Comparison of ENCODE assay signal across 8 cellular contexts in the genomic region with DNA sequence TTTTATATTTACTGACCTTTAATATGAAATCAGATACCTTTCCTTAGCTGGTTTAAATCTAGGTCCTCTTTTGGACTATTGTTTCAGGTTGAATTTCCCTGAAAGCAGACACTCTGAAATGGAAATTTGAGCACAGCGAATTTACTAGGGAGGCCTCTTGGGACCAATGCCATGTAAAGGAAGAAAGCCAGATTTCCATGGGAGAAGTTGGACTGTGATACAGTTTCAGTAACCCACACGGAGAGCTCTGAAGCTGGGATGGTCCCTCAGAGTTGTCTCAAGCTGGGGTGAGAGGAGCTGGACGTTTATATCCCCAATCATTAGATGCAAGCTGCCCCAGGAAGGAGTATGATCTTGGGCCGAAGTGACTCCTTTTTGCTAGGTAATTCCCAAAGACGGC. TPM values are rescaled to one million over a fixed set of nuclear protein-coding genes. Genes with fewer than 3 reads are reported as not detected.
A peak's percentile ranks its signal among the peaks of the same experiment; 100 is the strongest.
DNase-seq lines count a peak whose midpoint lies in the region; ATAC-seq and TF ChIP-seq lines count a peak whose summit lies in the region.
"Not testable (repeated sequence)": the region's sequence is repeated elsewhere in the genome, so short reads cannot be mapped to it uniquely, and the experiment has no call there.

No MANE protein-coding gene starts in this region.

- peak overlapping the region; percentile 2 for H3K4me3 ChIP-seq in psoas muscle
- H3K4me3 ChIP-seq in thoracic aorta, result peak overlapping the region; percentile 56

- not testable (repeated sequence) for H3K27ac ChIP-seq in psoas muscle
- H3K27ac ChIP-seq in thoracic aorta, result peak overlapping the region; percentile 37 to 63

- intact Hi-C loops in Right ventricle myocardium superior (cut with DNase I); psoas muscle (cut with DNase I): not testable (repeated sequence)

- not testable (repeated sequence) for H3K9me3 Mint-ChIP-seq in chondrocyte (ENCODE audit: low read depth)

- H3K4me3 Mint-ChIP-seq in chondrocyte (ENCODE audit: unreplicated experiment), result not testable (repeated sequence)

- H3K36me3 ChIP-seq in psoas muscle (ENCODE audit: insufficient read depth in 1 of 2, low read depth in 1 of 2); thoracic aorta: not testable (repeated sequence)

- not testable (repeated sequence) for H3K27me3 ChIP-seq in psoas muscle (ENCODE audit: insufficient read depth in 3 of 3, low read length in 2 of 3); thoracic aorta (replicated peaks; ENCODE audit: insufficient read depth)

- H3K9me3 ChIP-seq in psoas muscle, thoracic aorta: not testable (repeated sequence)

- peak overlapping the region; percentile 76 for H3K27ac Mint-ChIP-seq in chondrocyte (ENCODE audit: unreplicated experiment)

- H3K27me3 Mint-ChIP-seq in chondrocyte (ENCODE audit: low read depth), result not testable (repeated sequence)

- peaks cover 16% of the 10 kb centered on the region for H3K4me1 Mint-ChIP-seq in chondrocyte (ENCODE audit: low read depth)

- H3K4me1 ChIP-seq in psoas muscle, result not testable (repeated sequence)
- peaks cover 0 to 19% of the 10 kb centered on the region in 2 donors for H3K4me1 ChIP-seq in thoracic aorta (ENCODE audit: control insufficient read depth in 1 of 2, low read depth in 2 of 2)

- not testable (repeated sequence) for TF ChIP-seq CTCF in chondrocyte (IDR thresholded peaks at IDR 0.05); psoas muscle (IDR thresholded peaks at IDR 0.05); thoracic aorta (IDR thresholded peaks at IDR 0.05)

- WGBS in psoas muscle, 3 donors, result 19 to 23% (median 19%) methylated on average over 5 of the region's 5 CpGs

- peak; percentile 62 for ATAC-seq in Right ventricle myocardium superior (ENCODE audit: poor library complexity)
- peak; percentile 67 for ATAC-seq in left lobe of liver
- peak in 3 of 4 donors; percentile 32 to 80 (median 70) for ATAC-seq in psoas muscle
- not testable (repeated sequence) for ATAC-seq in thoracic aorta (ENCODE audit: insufficient number of reproducible peaks, low FRiP score, low read depth)

- not testable (repeated sequence) for H3K36me3 Mint-ChIP-seq in chondrocyte (ENCODE audit: low read depth)

- DNase-seq in DMS 273 (lab: John Stamatoyannopoulos, UW; ENCODE audit: unreplicated experiment) (peak; percentile 14), NCI-H1092 (lab: John Stamatoyannopoulos, UW) (peak; percentile 34), NCI-H2171 treated with DMSO at 0.1 percent for 48 hours (lab: John Stamatoyannopoulos, UW) (peak; percentile 66)
- not testable (repeated sequence) for DNase-seq in chondrocyte (ENCODE audit: low spot score); Right ventricle myocardium superior; left lobe of liver (ENCODE audit: low spot score); psoas muscle; thoracic aorta (ENCODE audit: low spot score)

RNA-seq across cellular contexts. Expression of gene FAM185A, which starts 14.5 kb away (rescaled TPM):
- total RNA-seq in chondrocyte (5.6 to 7.5 TPM (median 5.8 TPM) in 3 replicates), Right ventricle myocardium superior (8.5 TPM), left lobe of liver (8.2 TPM), psoas muscle (1 to 10 TPM; 6.7 to 9.6 (median 8.6) TPM), thoracic aorta (10 to 100 TPM; 19.0 to 22.4 TPM)
- polyA plus RNA-seq in psoas muscle, result 10 to 100 TPM in 1 of 3 donors, 1 to 10 TPM in 2; 5.2 to 11.1 (median 5.4) TPM
